Comparison of ENCODE assay signal across 8 cellular contexts in genomic region chr11:58576792-58577440, GRCh38. TPM values are rescaled to one million over a fixed set of nuclear protein-coding genes. Genes with fewer than 3 reads are reported as not detected.
DNase-seq lines count a peak whose midpoint lies in the region; ATAC-seq and TF ChIP-seq lines count a peak whose summit lies in the region.

No MANE protein-coding gene starts in this region.

- peak overlapping the region; percentile 100 for H3K27ac ChIP-seq in BLaER1
- peak overlapping the region; percentile 99 to 100 (median 100) for H3K27ac ChIP-seq in esophagus muscularis mucosa (replicated peaks in 1 of 4)

- TF ChIP-seq EP300 in esophagus muscularis mucosa (IDR thresholded peaks at IDR 0.05) = no peak

- H3K4me2 ChIP-seq in BLaER1 = peak overlapping the region; percentile 92

- peaks cover 61% of the 10 kb centered on the region for H3K4me1 ChIP-seq in BLaER1
- peaks cover 60 to 69% (median 67%) of the 10 kb centered on the region in 4 donors for H3K4me1 ChIP-seq in esophagus muscularis mucosa

- H4K20me1 ChIP-seq in BLaER1 = peaks cover 22% of the 10 kb centered on the region

- peak; percentile 13 for DNase-seq in H4 (ENCODE audit: low spot score)
- peak; percentile 16 to 56 for DNase-seq in SW 1271 (lab: John Stamatoyannopoulos, UW)
- DNase-seq in esophagus muscularis mucosa (ENCODE audit: extremely low spot score) = no peak
- DNase-seq in non-pigmented ciliary epithelial cell (ENCODE audit: low read depth) = peak; percentile 36
- DNase-seq in lower leg skin (ENCODE audit: low spot score in 2 of 2) = no peak

- H3K36me3 ChIP-seq in BLaER1 (0 out of 2 replicates have a peak, but pooled peaks cover 6% of the 10 kb centered on the region), esophagus muscularis mucosa (no peaks in the 10 kb centered on the region)

- no peaks in the 10 kb centered on the region for H3K27me3 ChIP-seq in BLaER1
- H3K27me3 ChIP-seq in esophagus muscularis mucosa = no peaks in the 10 kb centered on the region

- TF ChIP-seq CTCF in esophagus muscularis mucosa (IDR thresholded peaks at IDR 0.05) = peak; percentile 33 to 51 (median 50)
- no peak for TF ChIP-seq CTCF in lower leg skin (IDR thresholded peaks at IDR 0.05)

- H3K9me3 ChIP-seq in BLaER1 (no peaks in the 10 kb centered on the region), esophagus muscularis mucosa (no peaks in the 10 kb centered on the region)

- ATAC-seq in GM18907 (IDR thresholded peaks at IDR 0.05; ENCODE audit: unreplicated experiment) (no peak), GM19035 (IDR thresholded peaks at IDR 0.05; ENCODE audit: unreplicated experiment) (no peak)

- peak overlapping the region; percentile 100 for H3K9ac ChIP-seq in BLaER1

- intact Hi-C loops in esophagus muscularis mucosa (cut with DNase I) (no loop called here), lower leg skin (cut with DNase I; ENCODE audit: low total_unique reads) (loop anchor here (10.0 kb wide), 2 partner anchors 58 to 478 kb away; no protein-coding TSS in a partner anchor)

- no peak for TF ChIP-seq POLR2A in esophagus muscularis mucosa (IDR thresholded peaks at IDR 0.05; ENCODE audit: low read depth)
- no peak for TF ChIP-seq POLR2A in lower leg skin (IDR thresholded peaks at IDR 0.05)

- H3K4me3 ChIP-seq in BLaER1 (peak overlapping the region; percentile 98), esophagus muscularis mucosa (peak overlapping the region; percentile 85 to 98 (median 95)), lower leg skin (ENCODE audit: low read depth, poor library complexity, severe bottlenecking) (no peak overlapping the region)

- WGBS in esophagus muscularis mucosa = 54% methylated on average over 7 of the region's 7 CpGs
- 36 to 37% methylated on average over 7 of the region's 7 CpGs for WGBS in lower leg skin, 2 donors

RNA-seq across cellular contexts. Expression of gene LPXN, which starts 1.3 kb away (rescaled TPM):
- 5.5 and 10.7 TPM in 2 replicates for total RNA-seq in H4 (2014; rRNA removed; shearing (Covaris generic))
- total RNA-seq in esophagus muscularis mucosa = 1 to 10 TPM; 4.1 to 9.6 (median 7.2) TPM
- total RNA-seq in lower leg skin = 1 to 10 TPM; 4.1 to 7.7 (median 5.4) TPM

RNA-seq across cellular contexts. Expression of gene ZFP91, which starts 1.9 kb away (rescaled TPM):
- total RNA-seq in H4 (2014; rRNA removed; shearing (Covaris generic)) = 45.8 and 49.2 TPM in 2 replicates
- 10 to 100 TPM; 71.1 to 90.2 (median 77.7) TPM for total RNA-seq in esophagus muscularis mucosa
- total RNA-seq in lower leg skin = 10 to 100 TPM; 46.4 to 58.4 (median 51.7) TPM

RNA-seq across cellular contexts. Expression of gene CNTF, which starts 45.5 kb away (rescaled TPM):
- total RNA-seq in H4 (2014; rRNA removed; shearing (Covaris generic)) = 0.60 and 0.72 TPM in 2 replicates
- total RNA-seq in esophagus muscularis mucosa = 1 to 10 TPM; 1.3 to 2.5 (median 1.9) TPM
- total RNA-seq in lower leg skin = 1 to 10 TPM in 3 of 4 donors, under 1 TPM in 1; 0.89 to 2.3 (median 1.6) TPM

Comparison
In these comparisons a context has a peak if more than half of its experiments do, and no peak if none do; other contexts are left out.
1. DNase-seq: peak in H4 (single experiment), SW 1271 (2 of 2) and non-pigmented ciliary epithelial cell (single experiment); none in esophagus muscularis mucosa (single experiment) and lower leg skin (0 of 2).
2. CTCF ChIP-seq: peak in esophagus muscularis mucosa (3 of 3); none in lower leg skin (0 of 3).